Comparison of ENCODE assay signal across 26 cellular contexts in the genomic region with DNA sequence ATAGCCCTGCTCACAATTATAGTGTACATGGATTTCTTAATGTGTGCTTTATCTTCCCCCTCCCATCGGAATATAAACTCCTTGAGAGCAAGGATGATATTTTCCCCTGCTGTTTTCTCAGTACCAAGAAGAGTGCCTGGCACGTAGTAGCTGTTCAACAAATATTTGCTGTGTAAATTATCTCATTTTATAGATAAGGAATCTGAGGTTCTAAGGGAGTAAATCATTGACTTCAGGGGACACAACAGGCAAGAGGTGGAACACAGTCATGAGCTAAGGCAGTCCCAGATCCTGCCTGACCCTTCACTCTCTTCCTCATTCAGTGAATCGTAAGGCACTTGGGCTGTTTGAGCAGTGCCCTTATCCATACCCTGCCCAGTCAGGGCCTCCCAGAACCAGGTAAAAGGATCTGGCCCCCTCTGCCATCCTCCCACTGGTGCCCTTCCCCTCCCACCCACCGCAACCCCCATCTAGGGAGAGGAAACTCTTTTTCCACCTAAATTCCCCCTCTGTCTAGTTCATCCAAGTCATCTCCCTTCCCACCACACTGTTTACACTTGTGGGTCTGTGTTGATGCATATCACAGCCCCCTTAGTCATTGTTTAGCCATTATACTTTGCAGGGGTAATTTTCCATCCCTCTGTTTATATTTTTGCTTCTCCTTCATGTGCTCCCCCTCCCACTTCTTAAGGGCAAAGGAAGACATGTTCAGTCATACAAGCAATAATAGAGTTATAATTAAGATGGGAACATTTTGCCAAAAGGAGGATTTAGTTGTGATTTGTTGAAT.
DNase-seq lines count a peak whose midpoint lies in the region; ATAC-seq and TF ChIP-seq lines count a peak whose summit lies in the region.
"Had no signal": no experiment of that assay in that cellular context is flagged by ENCODE, and none has a peak within 500 bp of the region (broad histone marks: within the 10 kb centered on the region; RNA-seq: fewer than 3 reads in every experiment).

No MANE protein-coding gene starts in this region.

- H2AFZ ChIP-seq in SK-N-SH (ENCODE audit: low read depth) (peak overlapping the region; percentile 64; the same call in 1 of the 2 replicates), fibroblast of lung (ENCODE audit: low read length) (no peak overlapping the region)

- no peaks in the 10 kb centered on the region for H3K27me3 ChIP-seq in SK-N-SH (ENCODE audit: insufficient read depth)
- no peaks in the 10 kb centered on the region for H3K27me3 ChIP-seq in fibroblast of lung (ENCODE audit: control insufficient read depth, insufficient read depth, low read length)
- H3K27me3 ChIP-seq in lower lobe of right lung (ENCODE audit: low read depth) = no peaks in the 10 kb centered on the region
- H3K27me3 ChIP-seq: Peyer's patch, testis had no signal

- H3K4me1 Mint-ChIP-seq in naive thymus-derived CD8-positive, alpha-beta T cell = peaks cover 0 to 2% (median 0%) of the 10 kb centered on the region in 4 donors
- peaks cover 0 to 7% (median 0%) of the 10 kb centered on the region in 3 donors for H3K4me1 Mint-ChIP-seq in T-cell
- H3K4me1 Mint-ChIP-seq: CD8-positive, alpha-beta memory T cell; central memory CD8-positive, alpha-beta T cell had no signal

- no peaks in the 10 kb centered on the region for H3K9me3 Mint-ChIP-seq in naive thymus-derived CD8-positive, alpha-beta T cell
- H3K9me3 Mint-ChIP-seq in T-cell = no peaks in the 10 kb centered on the region
- H3K9me3 Mint-ChIP-seq: activated naive CD8-positive, alpha-beta T cell treated with anti-CD3 and anti-CD28 coated beads, Interleukin-2, amount 10 ng/mL, durations not matched to agents 7 days and 5 days; activated T-cell treated with anti-CD3 and anti-CD28 coated beads, Interleukin-2, amount 50 U/mL, for 24 hours had no signal

- peaks cover 2 to 10% (median 8%) of the 10 kb centered on the region in 5 donors for H3K27me3 Mint-ChIP-seq in naive thymus-derived CD8-positive, alpha-beta T cell
- peaks cover 0 to 14% of the 10 kb centered on the region in 2 donors for H3K27me3 Mint-ChIP-seq in T-cell

- no peaks in the 10 kb centered on the region for H3K9me2 ChIP-seq in SK-N-SH

- TF ChIP-seq CTCF in SK-N-SH (IDR thresholded peaks at IDR 0.05) = no peak
- no peak for TF ChIP-seq CTCF in fibroblast of lung (conservative IDR thresholded peaks at IDR 0.05 in 1 of 2, IDR thresholded peaks at IDR 0.05 in 1 of 2; ENCODE audit: low read depth in 1 of 2, low read length in 2 of 2)
- TF ChIP-seq CTCF in mucosa of descending colon (IDR thresholded peaks at IDR 0.05) = no peak
- TF ChIP-seq CTCF in lower lobe of right lung (IDR thresholded peaks at IDR 0.05) = no peak

- no peak overlapping the region for H3K4me2 ChIP-seq in SK-N-SH
- no peak overlapping the region for H3K4me2 ChIP-seq in fibroblast of lung (ENCODE audit: extremely low read depth, insufficient read depth, low read length)

- H3K9ac ChIP-seq in SK-N-SH (no peak overlapping the region), fibroblast of lung (ENCODE audit: insufficient read depth, low read length) (no peak overlapping the region)

- TF ChIP-seq EP300 in SK-N-SH (IDR thresholded peaks at IDR 0.05; ENCODE audit: borderline replicate concordance in 1 of 2, low read depth in 1 of 2, low read length in 1 of 2) = no peak

- no peaks in the 10 kb centered on the region for H4K20me1 ChIP-seq in SK-N-SH (ENCODE audit: insufficient read depth)
- no peaks in the 10 kb centered on the region for H4K20me1 ChIP-seq in fibroblast of lung (ENCODE audit: control insufficient read depth, extremely low read depth, insufficient read depth, low read length)

- CTCF ChIA-PET in SK-N-SH (lab: Yijun Ruan, JAX) = no interaction called here
- CTCF ChIA-PET in T-cell (lab: Charles Lee) = no interaction called here

- WGBS in SK-N-SH (ENCODE audit: low lambda C conversion rate) = 77% methylated on average over 4 of the region's 4 CpGs

- no peak overlapping the region for H3K27ac Mint-ChIP-seq in naive thymus-derived CD8-positive, alpha-beta T cell
- no peak overlapping the region for H3K27ac Mint-ChIP-seq in T-cell
- H3K27ac Mint-ChIP-seq: activated naive CD8-positive, alpha-beta T cell treated with anti-CD3 and anti-CD28 coated beads, Interleukin-2, amount 10 ng/mL, durations not matched to agents 7 days and 5 days; activated T-cell treated with anti-CD3 and anti-CD28 coated beads, Interleukin-2, amount 50 U/mL, for 24 hours had no signal

- no peak for TF ChIP-seq RAD21 in SK-N-SH (IDR thresholded peaks at IDR 0.05; ENCODE audit: low read length)

- H3F3A ChIP-seq in SK-N-SH (replicated peaks; ENCODE audit: insufficient read depth) = no peaks in the 10 kb centered on the region

- POLR2A ChIA-PET in SK-N-SH (lab: Yijun Ruan, JAX) = no interaction called here
- POLR2A ChIA-PET in naive thymus-derived CD8-positive, alpha-beta T cell (lab: Charles Lee) = no interaction called here
- POLR2A ChIA-PET in T-cell (lab: Charles Lee) = no interaction called here

- no peak for DNase-seq in SK-N-SH
- peak; percentile 56 to 66 for DNase-seq in fibroblast of lung (ENCODE audit: low read depth in 2 of 2)
- DNase-seq in mucosa of descending colon = no peak
- no peak for DNase-seq in naive thymus-derived CD8-positive, alpha-beta T cell
- no peak for DNase-seq in lower lobe of right lung
- no peak for DNase-seq in T-cell
- DNase-seq: activated CD4-positive, alpha-beta T cell treated with anti-CD3 and anti-CD28 coated beads for 4 hours; activated gamma-delta T cell; activated naive CD8-positive, alpha-beta T cell treated with anti-CD3 and anti-CD28 coated beads, Interleukin-2, amount 10 ng/mL, durations not matched to agents 7 days and 5 days; activated T-cell treated with anti-CD3 and anti-CD28 coated beads, Interleukin-2, amount 50 U/mL, for 24 hours; CD8-positive, alpha-beta memory T cell; DMS153; GDM1; NCI-H1092; NCI-H187 treated with DMSO at 0.1 percent for 48 hours; NCI-H526; Peyer's patch; psoas muscle; SIG-M5; stimulated activated naive CD4-positive, alpha-beta T cell treated with Interleukin-2 at 50 U/mL for 16 hours; testis had no signal

- H3K4me3 ChIP-seq in SK-N-SH (ENCODE audit: low read depth in 2 of 2, low read length in 1 of 2) (no peak overlapping the region), fibroblast of lung (replicated peaks in 1 of 4; ENCODE audit: control extremely low read depth in 1 of 4, insufficient read depth in 1 of 4, low read depth in 3 of 4, low read length in 4 of 4) (no peak overlapping the region), mucosa of descending colon (no peak overlapping the region), lower lobe of right lung (no peak overlapping the region)
- H3K4me3 ChIP-seq: Peyer's patch, psoas muscle, testis had no signal

- peaks cover 0 to 2% of the 10 kb centered on the region in 2 experiments; a peak in 1 of 4 replicates for H3K4me1 ChIP-seq in SK-N-SH (ENCODE audit: control insufficient read depth in 1 of 2, insufficient read depth in 2 of 2, low read depth in 1 of 2, low read length in 1 of 2)
- H3K4me1 ChIP-seq in fibroblast of lung (ENCODE audit: control insufficient read depth, extremely low read depth, insufficient read depth, low read length) = peaks cover 2% of the 10 kb centered on the region
- no peaks in the 10 kb centered on the region for H3K4me1 ChIP-seq in mucosa of descending colon (ENCODE audit: low read depth)
- H3K4me1 ChIP-seq in lower lobe of right lung = no peaks in the 10 kb centered on the region
- H3K4me1 ChIP-seq: Peyer's patch, psoas muscle, testis had no signal

- intact Hi-C loops in mucosa of descending colon (cut with DNase I, micrococcal nuclease) (no loop called here), lower lobe of right lung (cut with DNase I) (no loop called here)

- H3K27ac ChIP-seq in SK-N-SH (ENCODE audit: low read depth in 2 of 2, low read length in 1 of 2) (no peak overlapping the region), fibroblast of lung (ENCODE audit: insufficient read depth, low read length) (no peak overlapping the region), lower lobe of right lung (no peak overlapping the region)
- H3K27ac ChIP-seq: 22Rv1, neutrophil, Peyer's patch, psoas muscle, testis had no signal

- H3K79me2 ChIP-seq in SK-N-SH (ENCODE audit: insufficient read depth) (no peaks in the 10 kb centered on the region), fibroblast of lung (ENCODE audit: control insufficient read depth, insufficient read depth, low read length) (no peaks in the 10 kb centered on the region)

- H3K36me3 Mint-ChIP-seq in naive thymus-derived CD8-positive, alpha-beta T cell = no peaks in the 10 kb centered on the region
- H3K36me3 Mint-ChIP-seq in T-cell = no peaks in the 10 kb centered on the region
- H3K36me3 Mint-ChIP-seq: activated naive CD8-positive, alpha-beta T cell treated with anti-CD3 and anti-CD28 coated beads, Interleukin-2, amount 10 ng/mL, durations not matched to agents 7 days and 5 days; CD8-positive, alpha-beta memory T cell had no signal

- no peaks in the 10 kb centered on the region for H3K9me3 ChIP-seq in SK-N-SH
- no peaks in the 10 kb centered on the region for H3K9me3 ChIP-seq in fibroblast of lung (ENCODE audit: control insufficient read depth, insufficient read depth, low read depth, low read length)
- H3K9me3 ChIP-seq in mucosa of descending colon = no peaks in the 10 kb centered on the region
- H3K9me3 ChIP-seq in lower lobe of right lung = no peaks in the 10 kb centered on the region
- H3K9me3 ChIP-seq: neutrophil, Peyer's patch, psoas muscle, testis had no signal

- ATAC-seq in SK-N-SH treated with all-trans-retinoic acid at 6 μM for 48 hours (no peak), mucosa of descending colon (peak; percentile 40), HG03175 (IDR thresholded peaks at IDR 0.05; ENCODE audit: unreplicated experiment) (no peak), lower lobe of right lung (no peak), T-cell (replicated peaks in 1 of 4) (no peak)
- ATAC-seq in naive thymus-derived CD8-positive, alpha-beta T cell = no peak
- ATAC-seq: psoas muscle had no signal

- no peaks in the 10 kb centered on the region for H3K36me3 ChIP-seq in SK-N-SH (replicated peaks in 1 of 2; ENCODE audit: control insufficient read depth in 1 of 2, insufficient read depth in 2 of 2, low read length in 1 of 2)
- H3K36me3 ChIP-seq in fibroblast of lung (ENCODE audit: control insufficient read depth, insufficient read depth, low read length) = no peaks in the 10 kb centered on the region
- H3K36me3 ChIP-seq in mucosa of descending colon (ENCODE audit: low read depth) = no peaks in the 10 kb centered on the region
- H3K36me3 ChIP-seq in lower lobe of right lung = no peaks in the 10 kb centered on the region
- H3K36me3 ChIP-seq: neutrophil, Peyer's patch had no signal

- H3K4me3 Mint-ChIP-seq in naive thymus-derived CD8-positive, alpha-beta T cell = no peak overlapping the region
- H3K4me3 Mint-ChIP-seq in T-cell = no peak overlapping the region
- H3K4me3 Mint-ChIP-seq: activated naive CD8-positive, alpha-beta T cell treated with anti-CD3 and anti-CD28 coated beads, Interleukin-2, amount 10 ng/mL, durations not matched to agents 7 days and 5 days; activated T-cell treated with anti-CD3 and anti-CD28 coated beads, Interleukin-2, amount 50 U/mL, for 24 hours; CD8-positive, alpha-beta memory T cell; central memory CD8-positive, alpha-beta T cell had no signal

Comparison
In these comparisons a context has a peak if more than half of its experiments do, and no peak if none do; other contexts are left out.
1. DNase-seq: peak in fibroblast of lung (2 of 2); none in SK-N-SH (single experiment), mucosa of descending colon (0 of 3), naive thymus-derived CD8-positive, alpha-beta T cell (0 of 10), lower lobe of right lung (single experiment) and T-cell (0 of 34).